ENCODE assay signal across 1 cellular context in the genomic region with DNA sequence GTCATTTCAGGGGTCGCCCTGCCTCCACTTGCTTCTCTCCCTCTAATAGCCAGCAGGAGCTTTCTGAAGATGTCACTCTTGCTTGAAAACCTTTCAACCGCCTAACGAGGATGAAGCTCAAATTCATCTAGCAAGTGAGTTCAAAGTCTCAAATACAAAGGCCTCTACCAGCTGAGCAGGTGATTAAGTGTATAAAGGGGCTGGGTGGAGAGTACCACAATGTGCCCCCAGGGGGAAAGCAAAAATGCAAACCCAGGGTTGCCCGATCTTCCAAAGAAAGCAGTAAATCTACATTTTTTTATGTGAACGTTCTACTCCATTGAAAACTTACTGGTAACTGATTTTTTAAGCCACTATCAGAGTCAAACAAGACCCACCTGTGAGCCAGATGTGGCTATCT.
TF ChIP-seq lines count a peak whose summit lies in the region.

No MANE protein-coding gene starts in this region.

TF ChIP-seq in WTC11, 78 proteins besides CTCF, POLR2A, EP300 and RAD21:
- TF ChIP-seq NFYB (CRISPR knock-in tag; conservative IDR thresholded peaks at IDR 0.05; ENCODE audit: low read depth) (no peak), ZNF416 (CRISPR knock-in tag; IDR thresholded peaks at IDR 0.05) (no peak), ZNF232 (CRISPR knock-in tag; IDR thresholded peaks at IDR 0.05) (no peak), SOX15 (CRISPR knock-in tag; IDR thresholded peaks at IDR 0.05) (no peak), FOXK1 (CRISPR knock-in tag; IDR thresholded peaks at IDR 0.05) (no peak)
TF ChIP-seq in WTC11: peak in this region for 0.
